In the genomic region with DNA sequence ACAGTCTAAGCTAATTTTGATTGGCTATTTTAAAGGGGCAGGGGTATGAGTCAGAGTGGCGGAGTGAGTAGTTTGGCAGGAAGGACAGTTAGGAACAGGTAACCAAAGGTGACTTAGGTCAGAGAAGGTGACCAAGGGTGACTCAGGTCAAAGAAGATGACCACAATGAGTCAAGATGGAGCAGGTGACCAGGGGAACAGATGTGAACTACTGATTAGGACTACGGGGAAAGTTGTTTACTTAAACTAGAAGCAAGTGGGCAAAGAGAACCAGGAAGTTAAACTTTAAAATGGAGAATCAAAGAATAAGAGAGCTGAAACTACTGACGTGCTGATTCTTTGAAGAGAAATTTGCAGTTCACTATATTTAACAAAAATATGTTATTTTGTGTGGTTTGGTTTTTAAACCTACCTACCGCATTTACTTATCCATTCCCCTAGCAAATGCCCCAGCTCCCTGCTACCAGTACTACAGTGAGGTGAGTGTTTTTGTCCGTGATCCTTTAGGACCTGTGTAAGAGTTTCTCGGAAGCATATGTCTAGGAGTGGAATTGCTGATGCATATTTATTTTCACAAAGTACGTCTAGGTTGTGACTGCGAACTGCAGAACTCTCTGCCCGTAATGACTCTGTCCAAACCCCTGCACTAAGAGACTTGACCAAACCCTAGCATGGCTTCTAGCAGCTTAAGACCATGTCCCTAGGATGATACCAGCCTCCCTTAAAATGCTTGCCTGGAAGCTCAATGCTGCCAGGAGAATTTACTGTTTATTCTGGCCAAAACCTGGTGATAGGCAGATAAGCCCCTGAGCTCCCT, we compare ENCODE assay signal across 1 cellular context.
TF ChIP-seq lines count a peak whose summit lies in the region.

No MANE protein-coding gene starts in this region.

TF ChIP-seq in H1, 55 proteins besides CTCF, POLR2A, EP300 and RAD21:
- TF ChIP-seq NRF1 (IDR thresholded peaks at IDR 0.05; ENCODE audit: low read depth, low read length) (no peak), SP2 (IDR thresholded peaks at IDR 0.05; ENCODE audit: low read length) (no peak), EGR1 (IDR thresholded peaks at IDR 0.05; ENCODE audit: borderline replicate concordance, low read depth, low read length) (no peak), SP1 (IDR thresholded peaks at IDR 0.05; ENCODE audit: low read depth, low read length) (no peak), KDM4A (IDR thresholded peaks at IDR 0.05; ENCODE audit: low read depth, low read length, severe bottlenecking) (no peak), KDM5A (IDR thresholded peaks at IDR 0.05; ENCODE audit: low read length) (no peak), ZNF274 (IDR thresholded peaks at IDR 0.05; ENCODE audit: borderline replicate concordance, extremely low read depth, low read length) (no peak), RFX5 (IDR thresholded peaks at IDR 0.05; ENCODE audit: borderline replicate concordance, low read depth, low read length) (no peak), POLR2AphosphoS5 (IDR thresholded peaks at IDR 0.05; ENCODE audit: low read depth, low read length) (no peak), ASH2L (IDR thresholded peaks at IDR 0.05; ENCODE audit: low read length) (no peak), SIX5 (IDR thresholded peaks at IDR 0.05; ENCODE audit: low read depth, low read length) (no peak), CHD2 (IDR thresholded peaks at IDR 0.05; ENCODE audit: low read length) (no peak), SUZ12 (IDR thresholded peaks at IDR 0.05; ENCODE audit: low read length) (no peak), PHF8 (conservative IDR thresholded peaks at IDR 0.05; ENCODE audit: low read depth, low read length) (no peak), KDM1A (IDR thresholded peaks at IDR 0.05; ENCODE audit: borderline replicate concordance, low read length) (no peak)
- TF ChIP-seq, protein P1, sequence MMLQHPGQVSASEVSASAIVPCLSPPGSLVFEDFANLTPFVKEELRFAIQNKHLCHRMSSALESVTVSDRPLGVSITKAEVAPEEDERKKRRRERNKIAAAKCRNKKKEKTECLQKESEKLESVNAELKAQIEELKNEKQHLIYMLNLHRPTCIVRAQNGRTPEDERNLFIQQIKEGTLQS (IDR thresholded peaks at IDR 0.05; ENCODE audit: insufficient read depth, low read depth, low read length), result no peak
- TF ChIP-seq, protein P2, sequence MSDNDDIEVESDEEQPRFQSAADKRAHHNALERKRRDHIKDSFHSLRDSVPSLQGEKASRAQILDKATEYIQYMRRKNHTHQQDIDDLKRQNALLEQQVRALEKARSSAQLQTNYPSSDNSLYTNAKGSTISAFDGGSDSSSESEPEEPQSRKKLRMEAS (IDR thresholded peaks at IDR 0.05), result no peak
